ENCODE assay signal across 9 cellular contexts in the genomic region with DNA sequence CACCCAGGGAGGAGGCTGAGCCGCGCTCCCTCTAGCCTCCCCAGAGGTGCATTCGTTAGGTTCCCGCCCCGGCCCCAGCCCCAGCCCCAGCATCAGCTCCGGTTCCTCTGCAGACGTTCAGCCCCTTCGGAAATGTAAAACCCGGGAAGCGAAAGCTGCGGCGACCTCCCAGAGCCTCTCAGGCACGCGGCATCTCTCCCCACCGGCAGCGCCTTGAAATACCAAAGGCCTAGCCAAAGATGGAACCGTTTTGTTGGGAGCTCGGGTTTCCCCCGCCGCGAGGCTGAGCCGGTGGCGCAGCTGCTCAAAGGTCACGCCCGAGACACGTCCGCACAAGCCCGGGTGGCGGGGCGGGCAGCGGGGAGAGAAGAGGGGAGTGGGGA.
DNase-seq lines count a peak whose midpoint lies in the region; ATAC-seq and TF ChIP-seq lines count a peak whose summit lies in the region.
"Had no signal": no experiment of that assay in that cellular context is flagged by ENCODE, and none has a peak within 500 bp of the region (broad histone marks: within the 10 kb centered on the region; RNA-seq: fewer than 3 reads in every experiment).

No MANE protein-coding gene starts in this region.

- no peaks in the 10 kb centered on the region for H4K20me1 ChIP-seq in hepatocyte (ENCODE audit: insufficient read depth, poor library complexity, severe bottlenecking)

- peak overlapping the region; percentile 10 for H3K27ac ChIP-seq in hepatocyte
- H3K27ac ChIP-seq: PC-9 had no signal

- peak overlapping the region; percentile 16 for H3K27ac Mint-ChIP-seq in activated naive CD8-positive, alpha-beta T cell treated with anti-CD3 and anti-CD28 coated beads for 36 hours

- H3K4me2 ChIP-seq in hepatocyte = peak overlapping the region; percentile 77
- H3K4me2 ChIP-seq: PC-9 had no signal

- no peak overlapping the region for H3K4me3 ChIP-seq in hepatocyte
- H3K4me3 ChIP-seq: PC-9 had no signal

- peak; percentile 59 for DNase-seq in Daoy (ENCODE audit: low read depth)
- DNase-seq in NCI-H2227 (lab: John Stamatoyannopoulos, UW; ENCODE audit: unreplicated experiment) = peak; percentile 63
- peak; percentile 37 for DNase-seq in activated naive CD8-positive, alpha-beta T cell treated with anti-CD3 and anti-CD28 coated beads for 36 hours
- peak; percentile 77 for DNase-seq in hepatocyte (ENCODE audit: low spot score)
- peak; percentile 80 for DNase-seq in sciatic nerve (ENCODE audit: low spot score)
- DNase-seq in cortex of kidney (lab: John Stamatoyannopoulos, UW) = no peak

- H3K4me3 Mint-ChIP-seq in activated naive CD8-positive, alpha-beta T cell treated with anti-CD3 and anti-CD28 coated beads for 36 hours = peak overlapping the region; percentile 60

- H3K27me3 Mint-ChIP-seq in activated naive CD8-positive, alpha-beta T cell treated with anti-CD3 and anti-CD28 coated beads for 36 hours = peaks cover 18% of the 10 kb centered on the region

- ATAC-seq in GM21825 (IDR thresholded peaks at IDR 0.05; ENCODE audit: unreplicated experiment) = peak; percentile 68
- peak; percentile 89 for ATAC-seq in sciatic nerve
- ATAC-seq in HG02970 (IDR thresholded peaks at IDR 0.05; ENCODE audit: low FRiP score, unreplicated experiment) = no peak

- intact Hi-C loops in sciatic nerve (cut with DNase I) = no loop called here

- no peaks in the 10 kb centered on the region for H3K36me3 Mint-ChIP-seq in activated naive CD8-positive, alpha-beta T cell treated with anti-CD3 and anti-CD28 coated beads for 36 hours

- peaks cover 18% of the 10 kb centered on the region for H3K4me1 ChIP-seq in hepatocyte (ENCODE audit: insufficient read depth)

- peak overlapping the region; percentile 29 for H2AFZ ChIP-seq in hepatocyte
- H2AFZ ChIP-seq: PC-9 had no signal

- no peaks in the 10 kb centered on the region for H3K27me3 ChIP-seq in hepatocyte

- no peaks in the 10 kb centered on the region for H3K9me3 ChIP-seq in hepatocyte (ENCODE audit: low read depth)

- no peaks in the 10 kb centered on the region for H3K36me3 ChIP-seq in hepatocyte (replicated peaks; ENCODE audit: insufficient read depth, low read depth)

- peaks cover 3% of the 10 kb centered on the region for H3K9me3 Mint-ChIP-seq in activated naive CD8-positive, alpha-beta T cell treated with anti-CD3 and anti-CD28 coated beads for 36 hours

- peaks cover 11% of the 10 kb centered on the region for H3K4me1 Mint-ChIP-seq in activated naive CD8-positive, alpha-beta T cell treated with anti-CD3 and anti-CD28 coated beads for 36 hours

- no peak for TF ChIP-seq CTCF in hepatocyte (IDR thresholded peaks at IDR 0.05; ENCODE audit: poor library complexity)

- H3K9me2 ChIP-seq in hepatocyte (replicated peaks; ENCODE audit: insufficient read depth) = no peaks in the 10 kb centered on the region

- no peaks in the 10 kb centered on the region for H3K79me2 ChIP-seq in hepatocyte

- 3% methylated on average over 27 of the region's 31 CpGs for WGBS in hepatocyte (ENCODE audit: low lambda C conversion rate, missing lambda C conversion rate)
